Comparison of ENCODE assay signal across 1 cellular context in the genomic region with DNA sequence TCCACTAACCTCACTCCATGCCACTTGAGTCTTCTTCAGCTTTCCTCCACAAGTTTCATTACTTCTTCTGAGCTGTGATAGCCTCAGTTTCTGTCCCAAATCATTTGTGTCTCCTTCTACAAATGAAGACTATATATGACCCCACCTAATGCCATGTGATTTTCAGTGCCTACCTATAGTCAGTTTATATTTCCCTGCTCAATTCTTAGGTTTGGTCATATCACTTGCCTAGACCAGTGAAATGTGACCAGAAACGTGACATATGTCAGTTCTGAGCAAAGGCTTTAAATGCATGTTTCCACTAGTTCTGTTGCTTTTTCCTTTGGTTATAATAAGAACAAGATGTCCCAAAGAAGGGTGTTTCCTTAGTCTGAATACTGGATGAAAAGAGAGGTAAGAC.
TF ChIP-seq lines count a peak whose summit lies in the region.

No MANE protein-coding gene starts in this region.

TF ChIP-seq in HepG2, 621 proteins besides CTCF, POLR2A, EP300 and RAD21 (continued from another document):
- TF ChIP-seq, protein P1, sequence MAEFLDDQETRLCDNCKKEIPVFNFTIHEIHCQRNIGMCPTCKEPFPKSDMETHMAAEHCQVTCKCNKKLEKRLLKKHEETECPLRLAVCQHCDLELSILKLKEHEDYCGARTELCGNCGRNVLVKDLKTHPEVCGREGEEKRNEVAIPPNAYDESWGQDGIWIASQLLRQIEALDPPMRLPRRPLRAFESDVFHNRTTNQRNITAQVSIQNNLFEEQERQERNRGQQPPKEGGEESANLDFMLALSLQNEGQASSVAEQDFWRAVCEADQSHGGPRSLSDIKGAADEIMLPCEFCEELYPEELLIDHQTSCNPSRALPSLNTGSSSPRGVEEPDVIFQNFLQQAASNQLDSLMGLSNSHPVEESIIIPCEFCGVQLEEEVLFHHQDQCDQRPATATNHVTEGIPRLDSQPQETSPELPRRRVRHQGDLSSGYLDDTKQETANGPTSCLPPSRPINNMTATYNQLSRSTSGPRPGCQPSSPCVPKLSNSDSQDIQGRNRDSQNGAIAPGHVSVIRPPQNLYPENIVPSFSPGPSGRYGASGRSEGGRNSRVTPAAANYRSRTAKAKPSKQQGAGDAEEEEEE (CRISPR knock-in tag; IDR thresholded peaks at IDR 0.05; ENCODE audit: borderline replicate concordance), result no peak
- TF ChIP-seq SUZ12 (IDR thresholded peaks at IDR 0.05; ENCODE audit: low read depth, low read length), result no peak
- TF ChIP-seq, protein P2, sequence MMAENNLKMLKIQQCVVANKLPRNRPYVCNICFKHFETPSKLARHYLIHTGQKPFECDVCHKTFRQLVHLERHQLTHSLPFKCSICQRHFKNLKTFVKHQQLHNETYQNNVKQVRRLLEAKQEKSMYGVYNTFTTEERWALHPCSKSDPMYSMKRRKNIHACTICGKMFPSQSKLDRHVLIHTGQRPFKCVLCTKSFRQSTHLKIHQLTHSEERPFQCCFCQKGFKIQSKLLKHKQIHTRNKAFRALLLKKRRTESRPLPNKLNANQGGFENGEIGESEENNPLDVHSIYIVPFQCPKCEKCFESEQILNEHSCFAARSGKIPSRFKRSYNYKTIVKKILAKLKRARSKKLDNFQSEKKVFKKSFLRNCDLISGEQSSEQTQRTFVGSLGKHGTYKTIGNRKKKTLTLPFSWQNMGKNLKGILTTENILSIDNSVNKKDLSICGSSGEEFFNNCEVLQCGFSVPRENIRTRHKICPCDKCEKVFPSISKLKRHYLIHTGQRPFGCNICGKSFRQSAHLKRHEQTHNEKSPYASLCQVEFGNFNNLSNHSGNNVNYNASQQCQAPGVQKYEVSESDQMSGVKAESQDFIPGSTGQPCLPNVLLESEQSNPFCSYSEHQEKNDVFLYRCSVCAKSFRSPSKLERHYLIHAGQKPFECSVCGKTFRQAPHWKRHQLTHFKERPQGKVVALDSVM (CRISPR knock-in tag; IDR thresholded peaks at IDR 0.05), result no peak
- TF ChIP-seq, protein P3, sequence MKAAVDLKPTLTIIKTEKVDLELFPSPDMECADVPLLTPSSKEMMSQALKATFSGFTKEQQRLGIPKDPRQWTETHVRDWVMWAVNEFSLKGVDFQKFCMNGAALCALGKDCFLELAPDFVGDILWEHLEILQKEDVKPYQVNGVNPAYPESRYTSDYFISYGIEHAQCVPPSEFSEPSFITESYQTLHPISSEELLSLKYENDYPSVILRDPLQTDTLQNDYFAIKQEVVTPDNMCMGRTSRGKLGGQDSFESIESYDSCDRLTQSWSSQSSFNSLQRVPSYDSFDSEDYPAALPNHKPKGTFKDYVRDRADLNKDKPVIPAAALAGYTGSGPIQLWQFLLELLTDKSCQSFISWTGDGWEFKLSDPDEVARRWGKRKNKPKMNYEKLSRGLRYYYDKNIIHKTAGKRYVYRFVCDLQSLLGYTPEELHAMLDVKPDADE (CRISPR knock-in tag; IDR thresholded peaks at IDR 0.05), result no peak
- TF ChIP-seq EEA1 (CRISPR knock-in tag; IDR thresholded peaks at IDR 0.05; ENCODE audit: borderline replicate concordance), result no peak
- TF ChIP-seq SKIL (CRISPR knock-in tag; IDR thresholded peaks at IDR 0.05; ENCODE audit: borderline replicate concordance), result no peak
- TF ChIP-seq TIGD3 (CRISPR knock-in tag; IDR thresholded peaks at IDR 0.05; ENCODE audit: borderline replicate concordance), result no peak
- no peak for TF ChIP-seq ZNF563 (CRISPR knock-in tag; IDR thresholded peaks at IDR 0.05)
- no peak for TF ChIP-seq ZSCAN29 (CRISPR knock-in tag; conservative IDR thresholded peaks at IDR 0.05)
- TF ChIP-seq RFX5 (IDR thresholded peaks at IDR 0.05; ENCODE audit: low read depth, low read length), result no peak
- TF ChIP-seq ZNF547 (CRISPR knock-in tag; IDR thresholded peaks at IDR 0.05), result no peak
